20 cellular contexts compared by ENCODE assay signal in genomic region chr18:21298351-21298750, GRCh38. TPM values are rescaled to one million over a fixed set of nuclear protein-coding genes. Genes with fewer than 3 reads are reported as not detected.
A peak's percentile ranks its signal among the peaks of the same experiment; 100 is the strongest.
DNase-seq lines count a peak whose midpoint lies in the region; ATAC-seq, FAIRE-seq and TF ChIP-seq lines count a peak whose summit lies in the region.
"Had no signal": no experiment of that assay in that cellular context is flagged by ENCODE, and none has a peak within 500 bp of the region (broad histone marks: within the 10 kb centered on the region; RNA-seq: fewer than 3 reads in every experiment).

No MANE protein-coding gene starts in this region.

- no peaks in the 10 kb centered on the region; a peak in 1 of 22 replicates for H3K9me3 ChIP-seq in BLaER1 treated with 17β-estradiol and CSF1 and Interleukin-3, amounts not matched to agents 10 nM and 100 nM (replicated peaks in 1 of 11)
- H3K9me3 ChIP-seq in upper lobe of left lung (no peaks in the 10 kb centered on the region), pancreas (no peaks in the 10 kb centered on the region)

- H3K36me3 Mint-ChIP-seq in endothelial cell (ENCODE audit: low read depth, unreplicated experiment), result peaks cover 9% of the 10 kb centered on the region

- WGBS in upper lobe of left lung, 2 donors, result 82 to 86% methylated on average over 4 of the region's 4 CpGs
- WGBS in pancreas, 2 donors, result 56 to 70% methylated on average over 4 of the region's 4 CpGs

- H3K4me3 Mint-ChIP-seq in endothelial cell (ENCODE audit: unreplicated experiment), result no peak overlapping the region

- FAIRE-seq in pancreas (lab: Jason Lieb, UNC), result no peak
- FAIRE-seq: GM12878 had no signal

- peak overlapping the region in 3 of 11 experiments; percentile 37 to 61 (median 61); a peak in 6 of 22 replicates for H3K27ac ChIP-seq in BLaER1 treated with 17β-estradiol and CSF1 and Interleukin-3, amounts not matched to agents 10 nM and 100 nM
- H3K27ac ChIP-seq in upper lobe of left lung (no peak overlapping the region), pancreas (no peak overlapping the region)
- H3K27ac ChIP-seq: C4-2B had no signal

- peaks cover 0 to 22% (median 8%) of the 10 kb centered on the region in 10 experiments; a peak in 12 of 20 replicates for H3K4me1 ChIP-seq in BLaER1 treated with 17β-estradiol and CSF1 and Interleukin-3, amounts not matched to agents 10 nM and 100 nM
- H3K4me1 ChIP-seq in upper lobe of left lung (no peaks in the 10 kb centered on the region), pancreas (no peaks in the 10 kb centered on the region)

- no peak for TF ChIP-seq EP300 in upper lobe of left lung (IDR thresholded peaks at IDR 0.05)

- H3K27ac Mint-ChIP-seq in endothelial cell (ENCODE audit: unreplicated experiment), result peak overlapping the region; percentile 34

- H3K27me3 ChIP-seq in BLaER1 treated with 17β-estradiol and CSF1 and Interleukin-3, amounts not matched to agents 10 nM and 100 nM, result no peaks in the 10 kb centered on the region
- H3K27me3 ChIP-seq in upper lobe of left lung (no peaks in the 10 kb centered on the region), pancreas (no peaks in the 10 kb centered on the region)

- peak overlapping the region in 1 of 11 experiments; percentile 13; a peak in 1 of 22 replicates for H3K9ac ChIP-seq in BLaER1 treated with 17β-estradiol and CSF1 and Interleukin-3, amounts not matched to agents 10 nM and 100 nM

- intact Hi-C loops in pancreas (cut with DNase I), result no loop called here

- H4K20me1 ChIP-seq in BLaER1 treated with 17β-estradiol and CSF1 and Interleukin-3, amounts not matched to agents 10 nM and 100 nM, result no peaks in the 10 kb centered on the region

- H3K4me1 Mint-ChIP-seq in endothelial cell (ENCODE audit: unreplicated experiment), result peaks cover 55% of the 10 kb centered on the region

- TF ChIP-seq POLR2A in upper lobe of left lung (IDR thresholded peaks at IDR 0.05), result no peak

- peak overlapping the region in 1 of 10 experiments; percentile 7; a peak in 1 of 20 replicates for H3K4me3 ChIP-seq in BLaER1 treated with 17β-estradiol and CSF1 and Interleukin-3, amounts not matched to agents 10 nM and 100 nM
- H3K4me3 ChIP-seq in upper lobe of left lung, result no peak overlapping the region
- no peak overlapping the region for H3K4me3 ChIP-seq in pancreas
- H3K4me3 ChIP-seq: GM12878 had no signal

- DNase-seq in EL (peak; percentile 50), MV-4-11 (lab: John Stamatoyannopoulos, UW) (peak; percentile 73), endothelial cell (ENCODE audit: low spot score) (no peak), upper lobe of left lung (no peak), pancreas (no peak), NCI-H1694 treated with DMSO at 0.1 percent for 48 hours (lab: John Stamatoyannopoulos, UW) (no peak)
- DNase-seq: DND-41, GOT3, NCI-H1417, NCI-H187 treated with DMSO at 0.1 percent for 48 hours, NCI-H226, NCI-H524, RPMI8226, SHP77 treated with DMSO at 0.1 percent for 48 hours, T-helper 1 cell had no signal

- H3K27me3 Mint-ChIP-seq in endothelial cell (ENCODE audit: unreplicated experiment), result peaks cover 1% of the 10 kb centered on the region

- H3K9me3 Mint-ChIP-seq in endothelial cell (ENCODE audit: unreplicated experiment), result no peaks in the 10 kb centered on the region

- peak overlapping the region in 6 of 11 experiments; percentile 27 to 75 (median 68); a peak in 12 of 22 replicates for H3K4me2 ChIP-seq in BLaER1 treated with 17β-estradiol and CSF1 and Interleukin-3, amounts not matched to agents 10 nM and 100 nM

- no peak for TF ChIP-seq CTCF in endothelial cell (IDR thresholded peaks at IDR 0.05; ENCODE audit: unreplicated experiment)
- TF ChIP-seq CTCF in upper lobe of left lung (IDR thresholded peaks at IDR 0.05), result no peak
- no peak for TF ChIP-seq CTCF in pancreas (IDR thresholded peaks at IDR 0.05)

- ATAC-seq in GM19395 (IDR thresholded peaks at IDR 0.05; ENCODE audit: unreplicated experiment) (no peak), upper lobe of left lung (ENCODE audit: low FRiP score in 2 of 2) (no peak), pancreas (no peak)
- ATAC-seq: GM12878 had no signal

- H3K36me3 ChIP-seq in BLaER1 treated with 17β-estradiol and CSF1 and Interleukin-3, amounts not matched to agents 10 nM and 100 nM, result no peaks in the 10 kb centered on the region
- H3K36me3 ChIP-seq in upper lobe of left lung (no peaks in the 10 kb centered on the region), pancreas (no peaks in the 10 kb centered on the region)

RNA-seq across cellular contexts. Expression of gene GREB1L, which starts 56.3 kb away (rescaled TPM):
- total RNA-seq in endothelial cell (ENCODE audit: unreplicated experiment) (105 TPM), upper lobe of left lung (1 to 10 TPM in 1 of 6 donors, under 1 TPM in 5; under 0.01 to 2.0 (median 0.44) TPM), pancreas (under 1 TPM in 4 of 6 donors, not detected in 2; 0.03 to 0.34 (median 0.21) TPM)
- under 1 TPM; 0.14 to 0.23 TPM for polyA plus RNA-seq in pancreas
- total RNA-seq: OCI-LY7 had no signal

Comparison
In these comparisons a context has a peak if more than half of its experiments do, and no peak if none do; other contexts are left out.
1. DNase-seq: peak in EL (single experiment) and MV-4-11 (single experiment); none in endothelial cell (single experiment), upper lobe of left lung (0 of 2), pancreas (0 of 6) and NCI-H1694 treated with DMSO at 0.1 percent for 48 hours (single experiment).
2. RNA of gene GREB1L, which starts 56.3 kb away (total RNA-seq): 105 TPM in endothelial cell (single experiment); under 0.01 to 2.0 TPM in upper lobe of left lung and 0.03 to 0.34 TPM in pancreas; every median in the first group is over 10 times any median in the second.